ENCODE assay signal across 1 cellular context in the genomic region with DNA sequence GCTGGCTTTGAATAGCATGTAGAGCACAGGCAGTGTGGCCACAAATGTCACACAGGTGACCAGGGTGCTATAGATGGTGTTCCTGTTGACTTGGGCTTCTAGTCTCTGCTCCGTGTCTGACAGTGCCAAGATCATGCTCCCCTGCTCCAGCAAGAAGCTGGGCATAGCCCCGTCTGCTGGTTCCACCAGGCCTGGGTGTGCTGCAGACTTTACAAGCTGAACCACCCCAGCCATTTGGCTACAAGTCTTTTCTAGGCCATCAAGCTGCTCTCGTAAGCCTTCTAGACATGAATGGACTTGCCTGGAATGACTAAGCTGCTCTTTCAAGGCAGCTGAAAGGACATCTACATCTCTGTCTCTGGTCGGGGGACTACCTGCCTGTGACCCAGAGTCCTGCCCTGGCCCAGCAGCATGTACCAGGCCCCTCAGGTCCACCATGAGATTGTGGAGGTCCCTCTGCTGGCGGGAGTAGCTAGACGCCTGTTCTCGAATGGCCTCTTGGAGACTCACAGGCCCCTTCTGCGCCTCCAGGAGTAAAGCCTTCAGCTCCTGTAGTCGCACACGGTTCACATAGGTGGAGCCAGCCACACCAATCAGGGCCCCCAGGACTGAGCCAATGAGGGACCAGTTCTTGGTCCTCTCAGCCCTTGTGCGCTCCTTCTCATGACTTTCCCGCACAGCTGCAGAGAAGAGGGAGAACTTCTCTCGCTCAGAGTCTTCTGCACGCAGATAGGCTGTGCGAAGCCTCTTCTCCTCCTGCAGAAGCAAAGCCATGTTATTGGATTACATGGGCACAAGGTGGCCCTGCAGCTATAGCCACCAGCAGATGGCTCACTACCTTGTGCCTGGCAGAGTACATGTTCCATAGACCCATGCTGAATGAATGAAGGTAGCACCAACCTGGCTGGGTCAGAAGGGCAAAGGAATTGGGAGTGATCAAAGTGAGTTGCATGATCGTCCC.
TF ChIP-seq lines count a peak whose summit lies in the region.

No MANE protein-coding gene starts in this region.

TF ChIP-seq in endothelial cell of umbilical vein, 7 proteins besides CTCF, POLR2A, EP300 and RAD21:
- no peak for TF ChIP-seq GATA2 (IDR thresholded peaks at IDR 0.05; ENCODE audit: insufficient read depth, insufficient read length, low read depth, low read length)
- TF ChIP-seq MAX (IDR thresholded peaks at IDR 0.05; ENCODE audit: insufficient read depth, insufficient read length) = no peak
- TF ChIP-seq EZH2 (IDR thresholded peaks at IDR 0.05; ENCODE audit: borderline replicate concordance, low read depth, low read length, severe bottlenecking) = no peak
- no peak for TF ChIP-seq FOS (IDR thresholded peaks at IDR 0.05; ENCODE audit: borderline replicate concordance, insufficient read depth, low read length)
- TF ChIP-seq MYC (IDR thresholded peaks at IDR 0.05; ENCODE audit: low read depth, low read length) = no peak
- TF ChIP-seq JUN (IDR thresholded peaks at IDR 0.05; ENCODE audit: borderline replicate concordance, insufficient read depth, insufficient read length, low read depth) = no peak
- no peak for TF ChIP-seq POLR2AphosphoS5 (IDR thresholded peaks at IDR 0.05; ENCODE audit: insufficient read depth, low read depth, low read length)
TF ChIP-seq in endothelial cell of umbilical vein: peak in this region for 0.
